In the genomic region with DNA sequence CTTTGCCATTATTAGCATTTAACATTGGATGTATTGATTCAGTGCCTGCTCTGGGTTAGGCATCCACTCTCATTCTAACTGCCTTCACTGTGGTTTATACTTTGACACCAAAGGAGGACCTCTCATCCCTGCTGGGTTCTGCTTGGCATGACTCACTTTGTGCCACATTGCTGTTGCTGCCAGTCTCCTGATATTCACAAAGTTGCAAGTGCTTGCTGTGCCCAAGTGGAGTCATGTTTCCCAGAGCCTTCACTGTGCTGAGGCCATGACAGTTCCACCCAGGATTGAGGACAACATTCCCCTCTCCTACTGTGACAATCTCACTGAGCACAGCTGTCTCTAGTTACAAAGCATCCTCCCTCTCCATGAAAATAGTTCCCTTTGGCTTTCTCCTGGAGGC, we compare ENCODE assay signal across 29 cellular contexts.
DNase-seq lines count a peak whose midpoint lies in the region; ATAC-seq, FAIRE-seq and TF ChIP-seq lines count a peak whose summit lies in the region.
"Had no signal": no experiment of that assay in that cellular context is flagged by ENCODE, and none has a peak within 500 bp of the region (broad histone marks: within the 10 kb centered on the region; RNA-seq: fewer than 3 reads in every experiment).

No MANE protein-coding gene starts in this region.

- no peak overlapping the region for H3K27ac ChIP-seq in breast epithelium
- H3K27ac ChIP-seq: HL-60, neural progenitor cell, SK-N-MC, transverse colon had no signal

- no peaks in the 10 kb centered on the region for H3K4me1 Mint-ChIP-seq in MCF 10A (ENCODE audit: insufficient read depth, unreplicated experiment)
- no peaks in the 10 kb centered on the region for H3K4me1 Mint-ChIP-seq in activated T-cell treated with anti-CD3 and anti-CD28 coated beads, Interleukin-2, amount 50 U/mL, for 4 hours (ENCODE audit: low read depth)

- no peak overlapping the region for H3K27ac Mint-ChIP-seq in MCF 10A (ENCODE audit: low read depth, unreplicated experiment)
- H3K27ac Mint-ChIP-seq: effector memory CD8-positive, alpha-beta T cell; neural progenitor cell; progenitor cell of endocrine pancreas had no signal

- H3K36me3 ChIP-seq in breast epithelium: no peaks in the 10 kb centered on the region
- H3K36me3 ChIP-seq: BE2C, neural progenitor cell, transverse colon had no signal

- no peaks in the 10 kb centered on the region for H3K4me1 ChIP-seq in breast epithelium
- H3K4me1 ChIP-seq: BE2C, neural progenitor cell, transverse colon had no signal

- H3K9me3 Mint-ChIP-seq in MCF 10A (ENCODE audit: unreplicated experiment): no peaks in the 10 kb centered on the region
- H3K9me3 Mint-ChIP-seq in activated T-cell treated with anti-CD3 and anti-CD28 coated beads, Interleukin-2, amount 50 U/mL, for 4 hours: no peaks in the 10 kb centered on the region
- H3K9me3 Mint-ChIP-seq: neural progenitor cell had no signal

- H3K9me3 ChIP-seq in breast epithelium: no peaks in the 10 kb centered on the region
- H3K9me3 ChIP-seq: BE2C, transverse colon had no signal

- CTCF ChIA-PET in MCF 10A (lab: Yijun Ruan, JAX): no interaction called here

- no peaks in the 10 kb centered on the region for H3K27me3 ChIP-seq in breast epithelium
- H3K27me3 ChIP-seq: BE2C, neural progenitor cell, transverse colon had no signal

- intact Hi-C loops in MCF 10A (cut with micrococcal nuclease) (no loop called here), breast epithelium (cut with DNase I; ENCODE audit: low total_unique reads) (no loop called here)

- no peak for TF ChIP-seq POLR2A in breast epithelium (IDR thresholded peaks at IDR 0.05)

- no peaks in the 10 kb centered on the region for H3K27me3 Mint-ChIP-seq in MCF 10A (ENCODE audit: insufficient read depth, unreplicated experiment)
- peaks cover 3% of the 10 kb centered on the region for H3K27me3 Mint-ChIP-seq in activated T-cell treated with anti-CD3 and anti-CD28 coated beads, Interleukin-2, amount 50 U/mL, for 4 hours (ENCODE audit: low read depth)
- H3K27me3 Mint-ChIP-seq: progenitor cell of endocrine pancreas had no signal

- DNase-seq in MCF 10A (ENCODE audit: unreplicated experiment) (peak; percentile 19), breast epithelium (ENCODE audit: low spot score in 2 of 2) (no peak), RCC 7860 (ENCODE audit: low spot score) (peak; percentile 27), foreskin fibroblast (peak; percentile 64 to 71), NCI-H2081 treated with DMSO at 0.1 percent for 48 hours (lab: John Stamatoyannopoulos, UW) (no peak)
- DNase-seq in activated T-cell treated with anti-CD3 and anti-CD28 coated beads, Interleukin-2, amount 50 U/mL, for 4 hours: no peak
- DNase-seq: 8988T; activated CD4-positive, alpha-beta T cell treated with anti-CD3 and anti-CD28 coated beads for 48 hours; activated naive CD4-positive, alpha-beta T cell treated with Interleukin-2 at 50 U/mL for 16 hours; activated T-cell treated with anti-CD3 and anti-CD28 coated beads, Interleukin-2, amount 50 U/mL, for 48 hours; BE2C; DMS53; effector memory CD8-positive, alpha-beta T cell; NCI-H1105 treated with DMSO at 0.1 percent for 48 hours; NCI-H2081; NCI-H524 treated with DMSO at 0.1 percent for 48 hours; T-helper 2 cell; transverse colon had no signal

- FAIRE-seq in RCC 7860 (lab: Jason Lieb, UNC): peak; percentile 30
- FAIRE-seq: colon, H1, keratinocyte had no signal

- no peak for ATAC-seq in GM21360 (IDR thresholded peaks at IDR 0.05; ENCODE audit: unreplicated experiment)
- no peak for ATAC-seq in HG02884 (IDR thresholded peaks at IDR 0.05; ENCODE audit: unreplicated experiment)
- no peak for ATAC-seq in activated T-cell treated with anti-CD3 and anti-CD28 coated beads, Interleukin-2, amount 50 U/mL, for 4 hours
- ATAC-seq: effector memory CD8-positive, alpha-beta T cell; esophagus mucosa; Panc1 had no signal

- H3K36me3 Mint-ChIP-seq in MCF 10A (ENCODE audit: insufficient read depth, unreplicated experiment): no peaks in the 10 kb centered on the region
- no peaks in the 10 kb centered on the region for H3K36me3 Mint-ChIP-seq in activated T-cell treated with anti-CD3 and anti-CD28 coated beads, Interleukin-2, amount 50 U/mL, for 4 hours (ENCODE audit: insufficient read depth)
- H3K36me3 Mint-ChIP-seq: neural progenitor cell had no signal

- POLR2A ChIA-PET in MCF 10A (lab: Yijun Ruan, JAX): no interaction called here

- TF ChIP-seq CTCF in MCF 10A (IDR thresholded peaks at IDR 0.05; ENCODE audit: unreplicated experiment) (no peak), breast epithelium (IDR thresholded peaks at IDR 0.05) (no peak), foreskin fibroblast (IDR thresholded peaks at IDR 0.05; ENCODE audit: low read depth, low read length) (no peak)

- H3K4me3 ChIP-seq in breast epithelium (no peak overlapping the region), foreskin fibroblast (ENCODE audit: low read depth in 1 of 2, low read length in 2 of 2) (no peak overlapping the region)
- H3K4me3 ChIP-seq: neural progenitor cell, SK-N-MC, transverse colon had no signal

- no peak overlapping the region for H3K4me3 Mint-ChIP-seq in MCF 10A (ENCODE audit: unreplicated experiment)
- no peak overlapping the region for H3K4me3 Mint-ChIP-seq in activated T-cell treated with anti-CD3 and anti-CD28 coated beads, Interleukin-2, amount 50 U/mL, for 4 hours
- H3K4me3 Mint-ChIP-seq: effector memory CD8-positive, alpha-beta T cell had no signal

- no TSS peak for BruUV-seq in MCF 10A (replicated peaks; lab: Mats Ljungman, UMichigan)

Comparison
In these comparisons a context has a peak if more than half of its experiments do, and no peak if none do; other contexts are left out.
1. DNase-seq: peak in MCF 10A (single experiment), RCC 7860 (single experiment) and foreskin fibroblast (2 of 2); none in breast epithelium (0 of 2), NCI-H2081 treated with DMSO at 0.1 percent for 48 hours (single experiment) and activated T-cell treated with anti-CD3 and anti-CD28 coated beads, Interleukin-2, amount 50 U/mL, for 4 hours (single experiment).